In the genomic region with DNA sequence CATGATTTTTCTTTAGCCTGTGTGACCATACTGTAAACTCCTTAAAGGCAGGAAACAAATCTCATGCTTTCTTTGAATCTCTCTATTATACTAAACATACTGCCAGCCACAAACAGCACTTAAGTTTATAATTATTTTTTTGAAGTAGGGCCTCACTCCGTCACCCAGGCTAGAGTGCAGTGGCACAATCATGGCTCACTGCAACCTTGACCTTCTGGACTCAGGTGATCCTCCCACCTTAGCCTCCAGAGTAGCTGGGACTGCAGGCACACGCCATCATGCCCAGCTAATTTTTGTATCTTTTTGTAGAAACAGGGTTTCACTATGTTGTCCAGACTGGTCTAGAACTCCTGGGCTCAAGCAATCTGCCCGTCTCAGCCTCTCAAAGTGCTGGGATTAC, we compare ENCODE assay signal across 9 cellular contexts. TPM values are rescaled to one million over a fixed set of nuclear protein-coding genes. Genes with fewer than 3 reads are reported as not detected.
"Had no signal": no experiment of that assay in that cellular context is flagged by ENCODE, and none has a peak within 500 bp of the region (broad histone marks: within the 10 kb centered on the region; RNA-seq: fewer than 3 reads in every experiment).

No MANE protein-coding gene starts in this region.

- H3K4me3 ChIP-seq: GM23338, K562 had no signal

- FAIRE-seq: H1, H54, HTR-8/SVneo, K562 had no signal

- H3K4me2 ChIP-seq: GM23338 had no signal

- DNase-seq: H9, HCEC 1CT, IMR-90 had no signal

- H2AFZ ChIP-seq: GM23338 had no signal

- ATAC-seq: GM23338, K562 had no signal

RNA-seq across cellular contexts. Expression of gene SLITRK3, which starts 14.5 kb away (rescaled TPM):
- total RNA-seq: HT-29, IMR-90, K562 had no signal
- polyA plus RNA-seq: IMR-90, K562 had no signal
